In genomic region chr5:14826714-14827113, GRCh38 we compare ENCODE assay signal across 24 cellular contexts. TPM values are rescaled to one million over a fixed set of nuclear protein-coding genes. Genes with fewer than 3 reads are reported as not detected.
A peak's percentile ranks its signal among the peaks of the same experiment; 100 is the strongest.
DNase-seq lines count a peak whose midpoint lies in the region; ATAC-seq and TF ChIP-seq lines count a peak whose summit lies in the region.
"Had no signal": no experiment of that assay in that cellular context is flagged by ENCODE, and none has a peak within 500 bp of the region (broad histone marks: within the 10 kb centered on the region; RNA-seq: fewer than 3 reads in every experiment).

No MANE protein-coding gene starts in this region.

- POLR2A ChIA-PET in CD8-positive, alpha-beta T cell (lab: Charles Lee): interaction anchor here (0.6 kb wide), 1 partner anchor 189 kb away, joined by 3 read pairs; no protein-coding TSS in a partner anchor

- peaks cover 16% of the 10 kb centered on the region for H3K4me1 ChIP-seq in CD4-positive, CD25-positive, alpha-beta regulatory T cell (ENCODE audit: control insufficient read depth, insufficient read depth, low read length, poor library complexity, severe bottlenecking)
- peaks cover 4% of the 10 kb centered on the region for H3K4me1 ChIP-seq in CD8-positive, alpha-beta T cell (ENCODE audit: insufficient read depth, low read length)
- H3K4me1 ChIP-seq in prostate gland (replicated peaks): peaks cover 7% of the 10 kb centered on the region
- H3K4me1 ChIP-seq: A549 had no signal

- no peaks in the 10 kb centered on the region for H3K9me3 ChIP-seq in CD4-positive, CD25-positive, alpha-beta regulatory T cell (ENCODE audit: control insufficient read depth in 2 of 2, low read length in 2 of 2)
- H3K9me3 ChIP-seq in CD8-positive, alpha-beta T cell (ENCODE audit: low read length): no peaks in the 10 kb centered on the region
- H3K9me3 ChIP-seq in prostate gland: no peaks in the 10 kb centered on the region
- H3K9me3 ChIP-seq: A549, MG63 had no signal

- H3K9me3 Mint-ChIP-seq in CD4-positive, CD25-positive, alpha-beta regulatory T cell: no peaks in the 10 kb centered on the region
- no peaks in the 10 kb centered on the region for H3K9me3 Mint-ChIP-seq in CD8-positive, alpha-beta T cell
- no peaks in the 10 kb centered on the region for H3K9me3 Mint-ChIP-seq in activated naive CD8-positive, alpha-beta T cell treated with anti-CD3 and anti-CD28 coated beads for 36 hours

- no peak overlapping the region for H3K4me3 ChIP-seq in CD4-positive, CD25-positive, alpha-beta regulatory T cell (ENCODE audit: low read depth, low read length)
- H3K4me3 ChIP-seq in CD8-positive, alpha-beta T cell (ENCODE audit: low read depth, low read length): no peak overlapping the region
- no peak overlapping the region for H3K4me3 ChIP-seq in prostate gland
- H3K4me3 ChIP-seq: A549; BLaER1 treated with 17β-estradiol and CSF1 and Interleukin-3, amounts not matched to agents 10 nM and 100 nM; MG63; SK-N-MC had no signal

- H3K36me3 Mint-ChIP-seq in CD4-positive, CD25-positive, alpha-beta regulatory T cell: peaks cover 31% of the 10 kb centered on the region
- H3K36me3 Mint-ChIP-seq in CD8-positive, alpha-beta T cell: peaks cover 19% of the 10 kb centered on the region
- H3K36me3 Mint-ChIP-seq in activated naive CD8-positive, alpha-beta T cell treated with anti-CD3 and anti-CD28 coated beads for 36 hours: peaks cover 16% of the 10 kb centered on the region

- TF ChIP-seq CTCF in CD8-positive, alpha-beta T cell (IDR thresholded peaks at IDR 0.05): no peak
- TF ChIP-seq CTCF in prostate gland (IDR thresholded peaks at IDR 0.05): no peak

- no peak overlapping the region for H3K4me3 Mint-ChIP-seq in CD4-positive, CD25-positive, alpha-beta regulatory T cell
- no peak overlapping the region for H3K4me3 Mint-ChIP-seq in CD8-positive, alpha-beta T cell
- H3K4me3 Mint-ChIP-seq in activated naive CD8-positive, alpha-beta T cell treated with anti-CD3 and anti-CD28 coated beads for 36 hours: no peak overlapping the region

- TF ChIP-seq POLR2A in prostate gland (IDR thresholded peaks at IDR 0.05): no peak

- no peaks in the 10 kb centered on the region for H3K27me3 ChIP-seq in CD4-positive, CD25-positive, alpha-beta regulatory T cell (ENCODE audit: control insufficient read depth, insufficient read depth, low read length)
- H3K27me3 ChIP-seq in CD8-positive, alpha-beta T cell (ENCODE audit: insufficient read depth, low read length): no peaks in the 10 kb centered on the region
- no peaks in the 10 kb centered on the region for H3K27me3 ChIP-seq in prostate gland (replicated peaks; ENCODE audit: insufficient read depth)
- H3K27me3 ChIP-seq: BLaER1 treated with 17β-estradiol and CSF1 and Interleukin-3, amounts not matched to agents 10 nM and 100 nM; MG63 had no signal

- peaks cover 16% of the 10 kb centered on the region for H3K36me3 ChIP-seq in CD4-positive, CD25-positive, alpha-beta regulatory T cell (ENCODE audit: control insufficient read depth, insufficient read depth, low read length)
- no peaks in the 10 kb centered on the region for H3K36me3 ChIP-seq in CD8-positive, alpha-beta T cell (ENCODE audit: insufficient read depth, low read length)
- no peaks in the 10 kb centered on the region for H3K36me3 ChIP-seq in prostate gland
- H3K36me3 ChIP-seq: MG63 had no signal

- peaks cover 31 to 82% (median 49%) of the 10 kb centered on the region in 4 donors for H3K4me1 Mint-ChIP-seq in CD4-positive, CD25-positive, alpha-beta regulatory T cell
- peaks cover 57% of the 10 kb centered on the region for H3K4me1 Mint-ChIP-seq in CD8-positive, alpha-beta T cell (ENCODE audit: low read depth)
- peaks cover 40% of the 10 kb centered on the region for H3K4me1 Mint-ChIP-seq in activated naive CD8-positive, alpha-beta T cell treated with anti-CD3 and anti-CD28 coated beads for 36 hours

- no peak for DNase-seq in CD4-positive, CD25-positive, alpha-beta regulatory T cell
- DNase-seq in CD8-positive, alpha-beta T cell: no peak
- no peak for DNase-seq in activated naive CD8-positive, alpha-beta T cell treated with anti-CD3 and anti-CD28 coated beads for 36 hours
- DNase-seq in prostate gland (ENCODE audit: low spot score) (no peak), iPS-NIHi11 (ENCODE audit: low spot score) (no peak), cerebellum (ENCODE audit: low spot score) (no peak)
- DNase-seq: AML-193, Calu3, DMS79 treated with DMSO at 0.1 percent for 48 hours, GF-D8, KBM-7, MG63, NCI-H1105 treated with DMSO at 0.1 percent for 48 hours, NCI-H146, NCI-H1930, NCI-H2107, NCI-H524, NCI-H774, SIG-M5 had no signal

- no peaks in the 10 kb centered on the region for H3K27me3 Mint-ChIP-seq in CD4-positive, CD25-positive, alpha-beta regulatory T cell
- no peaks in the 10 kb centered on the region for H3K27me3 Mint-ChIP-seq in CD8-positive, alpha-beta T cell (ENCODE audit: low read depth)
- H3K27me3 Mint-ChIP-seq in activated naive CD8-positive, alpha-beta T cell treated with anti-CD3 and anti-CD28 coated beads for 36 hours: no peaks in the 10 kb centered on the region

- no peak overlapping the region for H3K27ac ChIP-seq in CD4-positive, CD25-positive, alpha-beta regulatory T cell (ENCODE audit: insufficient read depth, low read length, poor library complexity, severe bottlenecking)
- H3K27ac ChIP-seq in CD8-positive, alpha-beta T cell (ENCODE audit: low read depth, low read length): no peak overlapping the region
- peak overlapping the region; percentile 63 to 64 for H3K27ac ChIP-seq in prostate gland
- H3K27ac ChIP-seq: A549; BLaER1 treated with 17β-estradiol and CSF1 and Interleukin-3, amounts not matched to agents 10 nM and 100 nM; HL-60; SK-N-MC had no signal

- H3K27ac Mint-ChIP-seq in CD4-positive, CD25-positive, alpha-beta regulatory T cell: peak overlapping the region in 2 of 3 donors; percentile 47 to 91
- peak overlapping the region; percentile 2 for H3K27ac Mint-ChIP-seq in CD8-positive, alpha-beta T cell
- peak overlapping the region; percentile 25 for H3K27ac Mint-ChIP-seq in activated naive CD8-positive, alpha-beta T cell treated with anti-CD3 and anti-CD28 coated beads for 36 hours

- CTCF ChIA-PET in CD8-positive, alpha-beta T cell (lab: Charles Lee): no interaction called here

- no peak for ATAC-seq in CD4-positive, CD25-positive, alpha-beta regulatory T cell (ENCODE audit: low read depth in 2 of 2)
- ATAC-seq in CD8-positive, alpha-beta T cell: no peak
- no peak for ATAC-seq in GM21528 (IDR thresholded peaks at IDR 0.05; ENCODE audit: low FRiP score, unreplicated experiment)
- ATAC-seq: A549 had no signal

- 96% methylated on average over 4 of the region's 4 CpGs for WGBS in prostate gland

- intact Hi-C loops in CD8-positive, alpha-beta T cell (cut with DNase I, micrococcal nuclease): no loop called here
- intact Hi-C loops in prostate gland (cut with DNase I): no loop called here

RNA-seq across cellular contexts. Expression of gene ANKH, which starts 44.9 kb away (rescaled TPM):
- 177 TPM for total RNA-seq in CD4-positive, CD25-positive, alpha-beta regulatory T cell
- 10 to 100 TPM; 56.6 to 63.5 (median 63.0) TPM for polyA plus RNA-seq in CD4-positive, CD25-positive, alpha-beta regulatory T cell
- 10 to 100 TPM; 56.0 to 57.7 TPM for total RNA-seq in CD8-positive, alpha-beta T cell
- total RNA-seq in activated naive CD8-positive, alpha-beta T cell treated with anti-CD3 and anti-CD28 coated beads for 36 hours: 10 to 100 TPM; 82.5 to 84.6 TPM
- total RNA-seq in prostate gland: 100 to 1,000 TPM in 1 of 2 donors, 10 to 100 TPM in 1; 76.5 to 106 TPM
- total RNA-seq in cerebellum: 37.8 TPM

Comparison
In these comparisons a context has a peak if more than half of its experiments do, and no peak if none do; other contexts are left out.
1. H3K27ac ChIP-seq: peak in prostate gland (2 of 2); none in CD4-positive, CD25-positive, alpha-beta regulatory T cell (single experiment) and CD8-positive, alpha-beta T cell (single experiment).
2. H3K27ac Mint-ChIP-seq: peak in every context shown above with its lines; median percentile 69 in CD4-positive, CD25-positive, alpha-beta regulatory T cell; 25 in activated naive CD8-positive, alpha-beta T cell treated with anti-CD3 and anti-CD28 coated beads for 36 hours; 2 in CD8-positive, alpha-beta T cell.